1 cellular context compared by ENCODE assay signal in the genomic region with DNA sequence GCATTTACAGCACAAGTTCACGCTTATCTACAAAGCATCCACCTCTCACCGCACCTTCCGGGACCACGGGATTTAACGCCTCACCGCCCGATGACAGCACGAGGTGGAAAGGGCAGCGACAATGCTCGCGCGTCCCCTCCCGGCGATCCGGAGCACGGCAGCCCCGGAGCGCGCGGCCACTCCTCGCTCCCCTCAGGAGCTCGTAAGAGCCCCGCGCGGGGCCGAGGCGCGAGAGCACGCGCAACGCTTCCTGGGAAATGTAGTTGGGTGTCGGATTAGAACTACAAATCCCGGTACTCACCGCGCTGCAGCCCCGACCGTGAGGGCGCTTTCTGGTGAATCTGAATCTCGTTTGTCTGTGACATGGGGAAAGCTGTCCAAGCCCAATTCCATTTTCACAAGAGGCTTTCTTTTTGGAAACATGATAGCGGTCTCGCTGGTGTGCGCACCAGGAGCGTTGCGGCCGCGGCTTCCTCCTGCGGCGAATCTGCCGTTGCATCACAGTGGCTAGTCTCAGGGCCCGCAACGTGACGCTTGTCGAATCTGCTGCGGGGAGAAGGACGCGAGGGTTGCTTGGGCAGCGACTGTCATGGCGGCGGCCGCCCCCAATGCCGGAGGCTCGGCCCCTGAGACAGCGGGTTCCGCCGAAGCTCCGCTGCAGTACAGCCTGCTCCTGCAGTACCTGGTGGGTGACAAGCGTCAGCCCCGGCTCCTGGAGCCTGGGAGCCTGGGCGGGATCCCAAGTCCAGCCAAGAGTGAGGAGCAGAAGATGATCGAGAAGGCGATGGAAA.
TF ChIP-seq lines count a peak whose summit lies in the region.

TIMM22 (plus strand) TSS at position 576 of the 791 bp plus-strand sequence; CDS start at position 590, 14 bp downstream.

TF ChIP-seq in IMR-90, 13 proteins besides CTCF, POLR2A, EP300 and RAD21 (continued from another document):
- TF ChIP-seq, protein P1, sequence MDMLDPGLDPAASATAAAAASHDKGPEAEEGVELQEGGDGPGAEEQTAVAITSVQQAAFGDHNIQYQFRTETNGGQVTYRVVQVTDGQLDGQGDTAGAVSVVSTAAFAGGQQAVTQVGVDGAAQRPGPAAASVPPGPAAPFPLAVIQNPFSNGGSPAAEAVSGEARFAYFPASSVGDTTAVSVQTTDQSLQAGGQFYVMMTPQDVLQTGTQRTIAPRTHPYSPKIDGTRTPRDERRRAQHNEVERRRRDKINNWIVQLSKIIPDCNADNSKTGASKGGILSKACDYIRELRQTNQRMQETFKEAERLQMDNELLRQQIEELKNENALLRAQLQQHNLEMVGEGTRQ (IDR thresholded peaks at IDR 0.05; ENCODE audit: low read depth, low read length): peak; percentile 89
- TF ChIP-seq RFX5 (IDR thresholded peaks at IDR 0.05; ENCODE audit: low read depth, low read length) (no peak), RCOR1 (IDR thresholded peaks at IDR 0.05; ENCODE audit: insufficient replicate concordance, low read length) (no peak), ELK1 (IDR thresholded peaks at IDR 0.05; ENCODE audit: borderline replicate concordance, low read depth, low read length) (no peak), CEBPB (IDR thresholded peaks at IDR 0.05; ENCODE audit: low read depth, low read length) (peak; percentile 67; the same call in 1 of the 2 replicates), MXI1 (IDR thresholded peaks at IDR 0.05; ENCODE audit: borderline replicate concordance, low read depth, low read length) (peak; percentile 91), NFE2L2 (IDR thresholded peaks at IDR 0.05; ENCODE audit: low read depth, low read length) (no peak)
